ENCODE assay signal across 32 cellular contexts in the genomic region with DNA sequence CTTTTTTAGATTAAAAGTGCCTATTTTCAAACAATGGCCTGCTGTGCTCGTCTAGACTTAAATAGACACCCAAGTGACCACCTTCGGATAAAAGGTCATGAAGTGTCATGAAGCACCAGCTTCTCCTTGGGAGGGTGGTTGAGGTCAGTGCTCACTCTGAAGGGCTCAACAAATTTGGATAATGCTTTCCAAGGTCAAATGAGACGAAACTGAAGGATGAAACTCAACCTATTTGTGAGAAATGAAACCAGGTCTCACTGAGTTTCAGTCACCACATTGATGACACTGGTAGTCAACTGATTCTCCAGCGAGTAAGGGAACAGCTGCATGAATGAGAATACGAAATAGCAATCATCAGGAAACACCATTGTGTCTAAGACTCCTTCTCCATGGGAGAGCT.
"Had no signal": no experiment of that assay in that cellular context is flagged by ENCODE, and none has a peak within 500 bp of the region (broad histone marks: within the 10 kb centered on the region; RNA-seq: fewer than 3 reads in every experiment).

No MANE protein-coding gene starts in this region.

- H3K4me1 Mint-ChIP-seq: T-cell had no signal

- H3K4me1 ChIP-seq: Peyer's patch, SJCRH30 had no signal

- H3K27me3 Mint-ChIP-seq: T-cell had no signal

- H3K27me3 ChIP-seq: Peyer's patch, SJCRH30 had no signal

- H3K27ac Mint-ChIP-seq: T-cell had no signal

- H3K4me3 Mint-ChIP-seq: T-cell had no signal

- DNase-seq: Karpas-422, KG1, NCI-H1048, NCI-H1092 treated with DMSO at 0.1 percent for 48 hours, NCI-H1105 treated with DMSO at 0.1 percent for 48 hours, NCI-H1417, NCI-H1436, NCI-H146, NCI-H1694, NCI-H187, NCI-H1930, NCI-H2029 treated with DMSO at 0.1 percent for 48 hours, NCI-H2081 treated with DMSO at 0.1 percent for 48 hours, NCI-H2107, NCI-H2171, NCI-H226, NCI-H446 treated with DMSO at 0.1 percent for 48 hours, NCI-H510A, NCI-H524, NCI-H526, NCI-H69, NCI-H748 treated with DMSO at 0.1 percent for 48 hours, NCI-H82, Peyer's patch, SHP77, SIG-M5, SJCRH30, T-cell had no signal

- H3K4me3 ChIP-seq: Peyer's patch, SJCRH30, SK-N-MC had no signal

- H3K36me3 ChIP-seq: Peyer's patch, SJCRH30 had no signal

- H3K9me3 ChIP-seq: Peyer's patch, SJCRH30 had no signal

- ATAC-seq: Right ventricle myocardium inferior, SK-N-SH treated with all-trans-retinoic acid at 6 μM for 48 hours, T-cell had no signal

- H3K36me3 Mint-ChIP-seq: T-cell had no signal

- H3K27ac ChIP-seq: Peyer's patch, RWPE1, SJCRH30, SK-N-MC had no signal
